8 cellular contexts compared by ENCODE assay signal in the genomic region with DNA sequence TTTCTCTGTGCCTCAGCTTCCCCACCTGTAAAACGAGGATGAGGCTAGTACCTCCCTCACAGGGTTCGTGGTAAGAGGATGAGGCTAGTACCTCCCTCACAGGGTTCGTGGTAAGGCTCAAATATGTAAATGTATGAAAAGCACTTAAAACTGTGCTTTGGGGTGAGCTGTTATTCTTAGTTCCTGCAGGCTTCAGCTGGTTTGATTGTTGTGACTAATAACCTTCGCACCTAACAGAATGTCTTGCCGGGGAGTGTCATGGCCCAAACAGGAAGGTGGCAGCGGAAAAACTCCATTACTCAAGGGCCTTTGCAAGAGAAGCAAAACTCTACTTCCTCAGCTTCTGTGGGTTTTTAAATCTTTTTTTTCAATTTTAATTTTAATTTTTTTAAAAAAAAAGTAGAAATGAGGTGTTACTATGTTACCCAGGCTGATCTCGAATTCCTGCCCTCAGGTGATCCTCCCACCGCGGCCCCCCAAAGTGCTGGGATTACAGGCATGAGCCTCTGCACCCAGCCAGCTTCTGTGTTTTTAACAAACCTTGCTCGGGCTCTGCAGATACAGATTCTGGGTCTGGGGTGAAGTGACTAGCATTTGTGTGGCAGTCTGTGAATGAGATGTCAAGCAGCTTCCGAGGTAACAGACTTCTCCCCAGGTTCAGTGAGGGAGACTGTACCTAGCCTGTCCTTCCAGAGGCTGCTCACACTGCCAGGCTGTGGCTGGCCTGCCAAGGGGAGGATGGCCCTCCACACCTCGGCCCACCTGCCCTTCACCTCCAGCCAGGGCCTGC.
DNase-seq lines count a peak whose midpoint lies in the region; ATAC-seq and TF ChIP-seq lines count a peak whose summit lies in the region.

No MANE protein-coding gene starts in this region.

- H3K9me2 ChIP-seq in SK-N-SH = no peaks in the 10 kb centered on the region

- H3K9me3 ChIP-seq in spleen (no peaks in the 10 kb centered on the region), WERI-Rb-1 (ENCODE audit: severe bottlenecking) (no peaks in the 10 kb centered on the region), SK-N-SH (no peaks in the 10 kb centered on the region), sigmoid colon (no peaks in the 10 kb centered on the region)

- no peaks in the 10 kb centered on the region for H3K27me3 Mint-ChIP-seq in activated naive CD8-positive, alpha-beta T cell treated with anti-CD3 and anti-CD28 coated beads, Interleukin-2, amount 10 ng/mL, durations not matched to agents 7 days and 5 days

- H3K27me3 ChIP-seq in spleen (replicated peaks in 1 of 7) (no peaks in the 10 kb centered on the region), WERI-Rb-1 (ENCODE audit: insufficient read depth, low read depth, severe bottlenecking) (no peaks in the 10 kb centered on the region), SK-N-SH (ENCODE audit: insufficient read depth) (no peaks in the 10 kb centered on the region), sigmoid colon (peaks cover 0 to 12% (median 0%) of the 10 kb centered on the region in 3 donors)

- H3K36me3 ChIP-seq in spleen = no peaks in the 10 kb centered on the region
- H3K36me3 ChIP-seq in WERI-Rb-1 = no peaks in the 10 kb centered on the region
- H3K36me3 ChIP-seq in SK-N-SH (replicated peaks in 1 of 2; ENCODE audit: control insufficient read depth in 1 of 2, insufficient read depth in 2 of 2, low read length in 1 of 2) = no peaks in the 10 kb centered on the region
- no peaks in the 10 kb centered on the region for H3K36me3 ChIP-seq in sigmoid colon

- H3K4me1 Mint-ChIP-seq in activated naive CD8-positive, alpha-beta T cell treated with anti-CD3 and anti-CD28 coated beads, Interleukin-2, amount 10 ng/mL, durations not matched to agents 7 days and 5 days = peaks cover 70% of the 10 kb centered on the region

- H3K27ac ChIP-seq in spleen (peak overlapping the region; percentile 71 to 94 (median 91)), WERI-Rb-1 (no peak overlapping the region), SK-N-SH (ENCODE audit: low read depth in 2 of 2, low read length in 1 of 2) (peak overlapping the region in 1 of 2 experiments; percentile 14; a peak in 1 of 4 replicates), sigmoid colon (no peak overlapping the region)

- no peaks in the 10 kb centered on the region for H3F3A ChIP-seq in SK-N-SH (replicated peaks; ENCODE audit: insufficient read depth)

- POLR2A ChIA-PET in activated naive CD8-positive, alpha-beta T cell treated with anti-CD3 and anti-CD28 coated beads, Interleukin-2, amount 10 ng/mL, durations not matched to agents 7 days and 5 days (lab: Charles Lee) = interaction anchor here (1.0 to 11.1 kb wide), 11 partner anchors 9 to 184 kb away, joined by 3 to 208 read pairs (median 4); partner anchors contain the start of genes EVI2A and EVI2B
- POLR2A ChIA-PET in SK-N-SH (lab: Yijun Ruan, JAX) = no interaction called here

- intact Hi-C loops in spleen (cut with DNase I; ENCODE audit: low total_unique reads) = no loop called here
- intact Hi-C loops in sigmoid colon (cut with DNase I) = no loop called here

- peak overlapping the region; percentile 73 for H3K4me3 Mint-ChIP-seq in activated naive CD8-positive, alpha-beta T cell treated with anti-CD3 and anti-CD28 coated beads, Interleukin-2, amount 10 ng/mL, durations not matched to agents 7 days and 5 days

- CTCF ChIA-PET in SK-N-SH (lab: Yijun Ruan, JAX) = interaction anchor here (0.7 to 1.2 kb wide), 4 partner anchors 23 to 117 kb away, joined by 3 to 4 read pairs (median 3); no protein-coding TSS in a partner anchor

- no peaks in the 10 kb centered on the region for H3K79me2 ChIP-seq in SK-N-SH (ENCODE audit: insufficient read depth)

- DNase-seq in activated naive CD8-positive, alpha-beta T cell treated with anti-CD3 and anti-CD28 coated beads, Interleukin-2, amount 10 ng/mL, durations not matched to agents 7 days and 5 days = no peak
- peak; percentile 84 for DNase-seq in spleen
- DNase-seq in WERI-Rb-1 = no peak
- DNase-seq in SK-N-SH = no peak
- DNase-seq in sigmoid colon = no peak

- no peak for TF ChIP-seq EP300 in SK-N-SH (IDR thresholded peaks at IDR 0.05; ENCODE audit: borderline replicate concordance in 1 of 2, low read depth in 1 of 2, low read length in 1 of 2)
- no peak for TF ChIP-seq EP300 in sigmoid colon (IDR thresholded peaks at IDR 0.05)

- H3K4me3 ChIP-seq in spleen (peak overlapping the region in 1 of 8 donors; percentile 82), WERI-Rb-1 (ENCODE audit: low read depth, low read length) (no peak overlapping the region), SK-N-SH (ENCODE audit: low read depth in 2 of 2, low read length in 1 of 2) (no peak overlapping the region), sigmoid colon (no peak overlapping the region)

- H3K4me2 ChIP-seq in SK-N-SH = no peak overlapping the region

- H3K9me3 Mint-ChIP-seq in activated naive CD8-positive, alpha-beta T cell treated with anti-CD3 and anti-CD28 coated beads, Interleukin-2, amount 10 ng/mL, durations not matched to agents 7 days and 5 days = no peaks in the 10 kb centered on the region

- H4K20me1 ChIP-seq in SK-N-SH (ENCODE audit: insufficient read depth) = no peaks in the 10 kb centered on the region

- ATAC-seq in GM18498 (IDR thresholded peaks at IDR 0.05; ENCODE audit: unreplicated experiment) = peak; percentile 60
- peak; percentile 47 for ATAC-seq in HG02840 (IDR thresholded peaks at IDR 0.05; ENCODE audit: low FRiP score, unreplicated experiment)
- ATAC-seq in activated naive CD8-positive, alpha-beta T cell treated with anti-CD3 and anti-CD28 coated beads, Interleukin-2, amount 10 ng/mL, durations not matched to agents 7 days and 5 days (ENCODE audit: low read depth) = peak; percentile 81

- TF ChIP-seq POLR2A in Raji (IDR thresholded peaks at IDR 0.05; ENCODE audit: insufficient read depth, low read depth, low read length) = peak; percentile 41; the same call in 1 of the 2 replicates
- no peak for TF ChIP-seq POLR2A in spleen (IDR thresholded peaks at IDR 0.05)
- TF ChIP-seq POLR2A in sigmoid colon (IDR thresholded peaks at IDR 0.05) = no peak

- peaks cover 2% of the 10 kb centered on the region for H3K36me3 Mint-ChIP-seq in activated naive CD8-positive, alpha-beta T cell treated with anti-CD3 and anti-CD28 coated beads, Interleukin-2, amount 10 ng/mL, durations not matched to agents 7 days and 5 days

- TF ChIP-seq CTCF in spleen (IDR thresholded peaks at IDR 0.05 in 8 of 11, conservative IDR thresholded peaks at IDR 0.05 in 3 of 11) (no peak), WERI-Rb-1 (IDR thresholded peaks at IDR 0.05; ENCODE audit: low read depth, low read length) (no peak), SK-N-SH (IDR thresholded peaks at IDR 0.05) (no peak), sigmoid colon (IDR thresholded peaks at IDR 0.05) (no peak)

- WGBS in spleen, 5 donors = 22 to 33% (median 25%) methylated on average over 10 to 12 of the region's 12 CpGs
- 85% methylated on average over 11 of the region's 12 CpGs for WGBS in SK-N-SH (ENCODE audit: low lambda C conversion rate)
- 47 to 49% methylated on average over 12 of the region's 12 CpGs for WGBS in sigmoid colon, 2 donors

- no peak overlapping the region for H2AFZ ChIP-seq in SK-N-SH (ENCODE audit: low read depth)

- H3K4me1 ChIP-seq in spleen (peaks cover 61 to 100% (median 80%) of the 10 kb centered on the region in 6 donors), SK-N-SH (ENCODE audit: control insufficient read depth in 1 of 2, insufficient read depth in 2 of 2, low read depth in 1 of 2, low read length in 1 of 2) (peaks cover 0 to 29% of the 10 kb centered on the region in 2 experiments; a peak in 1 of 4 replicates), sigmoid colon (no peaks in the 10 kb centered on the region)

- H3K9ac ChIP-seq in SK-N-SH = no peak overlapping the region

- peak overlapping the region; percentile 97 for H3K27ac Mint-ChIP-seq in activated naive CD8-positive, alpha-beta T cell treated with anti-CD3 and anti-CD28 coated beads, Interleukin-2, amount 10 ng/mL, durations not matched to agents 7 days and 5 days

- no peak for TF ChIP-seq RAD21 in SK-N-SH (IDR thresholded peaks at IDR 0.05; ENCODE audit: low read length)

TF ChIP-seq in SK-N-SH, 30 proteins besides CTCF, POLR2A, EP300 and RAD21:
- TF ChIP-seq FOSL2 (IDR thresholded peaks at IDR 0.05; ENCODE audit: borderline replicate concordance, low read depth) (no peak), MEF2A (IDR thresholded peaks at IDR 0.05; ENCODE audit: borderline replicate concordance, low read depth) (no peak), RCOR1 (IDR thresholded peaks at IDR 0.05; ENCODE audit: low read length) (no peak), POLR2AphosphoS5 (IDR thresholded peaks at IDR 0.05; ENCODE audit: low read depth, low read length) (no peak), ELF1 (IDR thresholded peaks at IDR 0.05) (no peak), EZH2phosphoT487 (IDR thresholded peaks at IDR 0.05; ENCODE audit: borderline replicate concordance, low read depth) (no peak), NRF1 (IDR thresholded peaks at IDR 0.05; ENCODE audit: low read depth, low read length) (no peak), GATA2 (CRISPR knock-in tag; IDR thresholded peaks at IDR 0.05) (no peak), FOXJ3 (CRISPR knock-in tag; IDR thresholded peaks at IDR 0.05) (no peak), SMC3 (IDR thresholded peaks at IDR 0.05; ENCODE audit: low read depth, low read length) (no peak), RFX5 (IDR thresholded peaks at IDR 0.05; ENCODE audit: low read length) (no peak), TAF1 (IDR thresholded peaks at IDR 0.05; ENCODE audit: borderline replicate concordance, low read depth, low read length) (no peak), RXRA (IDR thresholded peaks at IDR 0.05; ENCODE audit: borderline replicate concordance, low read depth) (no peak), MAX (IDR thresholded peaks at IDR 0.05; ENCODE audit: low read depth) (no peak)
- TF ChIP-seq, protein P1, sequence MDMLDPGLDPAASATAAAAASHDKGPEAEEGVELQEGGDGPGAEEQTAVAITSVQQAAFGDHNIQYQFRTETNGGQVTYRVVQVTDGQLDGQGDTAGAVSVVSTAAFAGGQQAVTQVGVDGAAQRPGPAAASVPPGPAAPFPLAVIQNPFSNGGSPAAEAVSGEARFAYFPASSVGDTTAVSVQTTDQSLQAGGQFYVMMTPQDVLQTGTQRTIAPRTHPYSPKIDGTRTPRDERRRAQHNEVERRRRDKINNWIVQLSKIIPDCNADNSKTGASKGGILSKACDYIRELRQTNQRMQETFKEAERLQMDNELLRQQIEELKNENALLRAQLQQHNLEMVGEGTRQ (IDR thresholded peaks at IDR 0.05; ENCODE audit: borderline replicate concordance, low read depth, low read length) = no peak
TF ChIP-seq in SK-N-SH: peak in this region for 0.

Comparison
In these comparisons a context has a peak if more than half of its experiments do, and no peak if none do; other contexts are left out.
1. H3K27ac ChIP-seq: peak in spleen (8 of 8); none in WERI-Rb-1 (single experiment) and sigmoid colon (0 of 4).
2. Peak in every context shown above with its lines, with median percentiles within 50 percentile points of each other: ATAC-seq.